2 cellular contexts compared by ENCODE assay signal in genomic region chr1:151798571-151798970, GRCh38.
TF ChIP-seq lines count a peak whose summit lies in the region.

No MANE protein-coding gene starts in this region.

TF ChIP-seq in GM12878, 131 proteins besides CTCF, POLR2A, EP300 and RAD21:
- TF ChIP-seq PML (IDR thresholded peaks at IDR 0.05; ENCODE audit: low read length) (no peak), CUX1 (IDR thresholded peaks at IDR 0.05; ENCODE audit: insufficient replicate concordance, low read depth, low read length) (no peak), NFYA (IDR thresholded peaks at IDR 0.05; ENCODE audit: borderline replicate concordance, low read depth, low read length) (no peak), BCL3 (IDR thresholded peaks at IDR 0.05; ENCODE audit: borderline replicate concordance, insufficient read depth, low read depth, low read length, poor library complexity, severe bottlenecking) (no peak), CREB1 (IDR thresholded peaks at IDR 0.05; ENCODE audit: low read depth) (no peak), RFX5 (IDR thresholded peaks at IDR 0.05; ENCODE audit: low read depth, low read length) (no peak), BACH1 (IDR thresholded peaks at IDR 0.05; ENCODE audit: borderline replicate concordance) (no peak), RUNX3 (IDR thresholded peaks at IDR 0.05; ENCODE audit: low read length) (no peak), SPI1 (IDR thresholded peaks at IDR 0.05; ENCODE audit: borderline replicate concordance, insufficient read depth, low read depth, low read length) (no peak), TCF12 (IDR thresholded peaks at IDR 0.05; ENCODE audit: low read depth, low read length) (no peak), MYB (IDR thresholded peaks at IDR 0.05; ENCODE audit: borderline replicate concordance, low read depth, low read length) (no peak), ZNF622 (IDR thresholded peaks at IDR 0.05) (no peak), ESRRA (IDR thresholded peaks at IDR 0.05; ENCODE audit: low read length) (no peak)
- TF ChIP-seq, protein P1, sequence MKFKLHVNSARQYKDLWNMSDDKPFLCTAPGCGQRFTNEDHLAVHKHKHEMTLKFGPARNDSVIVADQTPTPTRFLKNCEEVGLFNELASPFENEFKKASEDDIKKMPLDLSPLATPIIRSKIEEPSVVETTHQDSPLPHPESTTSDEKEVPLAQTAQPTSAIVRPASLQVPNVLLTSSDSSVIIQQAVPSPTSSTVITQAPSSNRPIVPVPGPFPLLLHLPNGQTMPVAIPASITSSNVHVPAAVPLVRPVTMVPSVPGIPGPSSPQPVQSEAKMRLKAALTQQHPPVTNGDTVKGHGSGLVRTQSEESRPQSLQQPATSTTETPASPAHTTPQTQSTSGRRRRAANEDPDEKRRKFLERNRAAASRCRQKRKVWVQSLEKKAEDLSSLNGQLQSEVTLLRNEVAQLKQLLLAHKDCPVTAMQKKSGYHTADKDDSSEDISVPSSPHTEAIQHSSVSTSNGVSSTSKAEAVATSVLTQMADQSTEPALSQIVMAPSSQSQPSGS (IDR thresholded peaks at IDR 0.05; ENCODE audit: low read length) = no peak
- TF ChIP-seq, protein P2, sequence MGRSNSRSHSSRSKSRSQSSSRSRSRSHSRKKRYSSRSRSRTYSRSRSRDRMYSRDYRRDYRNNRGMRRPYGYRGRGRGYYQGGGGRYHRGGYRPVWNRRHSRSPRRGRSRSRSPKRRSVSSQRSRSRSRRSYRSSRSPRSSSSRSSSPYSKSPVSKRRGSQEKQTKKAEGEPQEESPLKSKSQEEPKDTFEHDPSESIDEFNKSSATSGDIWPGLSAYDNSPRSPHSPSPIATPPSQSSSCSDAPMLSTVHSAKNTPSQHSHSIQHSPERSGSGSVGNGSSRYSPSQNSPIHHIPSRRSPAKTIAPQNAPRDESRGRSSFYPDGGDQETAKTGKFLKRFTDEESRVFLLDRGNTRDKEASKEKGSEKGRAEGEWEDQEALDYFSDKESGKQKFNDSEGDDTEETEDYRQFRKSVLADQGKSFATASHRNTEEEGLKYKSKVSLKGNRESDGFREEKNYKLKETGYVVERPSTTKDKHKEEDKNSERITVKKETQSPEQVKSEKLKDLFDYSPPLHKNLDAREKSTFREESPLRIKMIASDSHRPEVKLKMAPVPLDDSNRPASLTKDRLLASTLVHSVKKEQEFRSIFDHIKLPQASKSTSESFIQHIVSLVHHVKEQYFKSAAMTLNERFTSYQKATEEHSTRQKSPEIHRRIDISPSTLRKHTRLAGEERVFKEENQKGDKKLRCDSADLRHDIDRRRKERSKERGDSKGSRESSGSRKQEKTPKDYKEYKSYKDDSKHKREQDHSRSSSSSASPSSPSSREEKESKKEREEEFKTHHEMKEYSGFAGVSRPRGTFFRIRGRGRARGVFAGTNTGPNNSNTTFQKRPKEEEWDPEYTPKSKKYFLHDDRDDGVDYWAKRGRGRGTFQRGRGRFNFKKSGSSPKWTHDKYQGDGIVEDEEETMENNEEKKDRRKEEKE (IDR thresholded peaks at IDR 0.05) = no peak

TF ChIP-seq in GM23338, 12 proteins besides CTCF, POLR2A, EP300 and RAD21:
- no peak for TF ChIP-seq ZNF114 (CRISPR knock-in tag; IDR thresholded peaks at IDR 0.05)
- no peak for TF ChIP-seq ZNF331 (CRISPR knock-in tag; IDR thresholded peaks at IDR 0.05; ENCODE audit: low read depth)
- TF ChIP-seq, protein P3, sequence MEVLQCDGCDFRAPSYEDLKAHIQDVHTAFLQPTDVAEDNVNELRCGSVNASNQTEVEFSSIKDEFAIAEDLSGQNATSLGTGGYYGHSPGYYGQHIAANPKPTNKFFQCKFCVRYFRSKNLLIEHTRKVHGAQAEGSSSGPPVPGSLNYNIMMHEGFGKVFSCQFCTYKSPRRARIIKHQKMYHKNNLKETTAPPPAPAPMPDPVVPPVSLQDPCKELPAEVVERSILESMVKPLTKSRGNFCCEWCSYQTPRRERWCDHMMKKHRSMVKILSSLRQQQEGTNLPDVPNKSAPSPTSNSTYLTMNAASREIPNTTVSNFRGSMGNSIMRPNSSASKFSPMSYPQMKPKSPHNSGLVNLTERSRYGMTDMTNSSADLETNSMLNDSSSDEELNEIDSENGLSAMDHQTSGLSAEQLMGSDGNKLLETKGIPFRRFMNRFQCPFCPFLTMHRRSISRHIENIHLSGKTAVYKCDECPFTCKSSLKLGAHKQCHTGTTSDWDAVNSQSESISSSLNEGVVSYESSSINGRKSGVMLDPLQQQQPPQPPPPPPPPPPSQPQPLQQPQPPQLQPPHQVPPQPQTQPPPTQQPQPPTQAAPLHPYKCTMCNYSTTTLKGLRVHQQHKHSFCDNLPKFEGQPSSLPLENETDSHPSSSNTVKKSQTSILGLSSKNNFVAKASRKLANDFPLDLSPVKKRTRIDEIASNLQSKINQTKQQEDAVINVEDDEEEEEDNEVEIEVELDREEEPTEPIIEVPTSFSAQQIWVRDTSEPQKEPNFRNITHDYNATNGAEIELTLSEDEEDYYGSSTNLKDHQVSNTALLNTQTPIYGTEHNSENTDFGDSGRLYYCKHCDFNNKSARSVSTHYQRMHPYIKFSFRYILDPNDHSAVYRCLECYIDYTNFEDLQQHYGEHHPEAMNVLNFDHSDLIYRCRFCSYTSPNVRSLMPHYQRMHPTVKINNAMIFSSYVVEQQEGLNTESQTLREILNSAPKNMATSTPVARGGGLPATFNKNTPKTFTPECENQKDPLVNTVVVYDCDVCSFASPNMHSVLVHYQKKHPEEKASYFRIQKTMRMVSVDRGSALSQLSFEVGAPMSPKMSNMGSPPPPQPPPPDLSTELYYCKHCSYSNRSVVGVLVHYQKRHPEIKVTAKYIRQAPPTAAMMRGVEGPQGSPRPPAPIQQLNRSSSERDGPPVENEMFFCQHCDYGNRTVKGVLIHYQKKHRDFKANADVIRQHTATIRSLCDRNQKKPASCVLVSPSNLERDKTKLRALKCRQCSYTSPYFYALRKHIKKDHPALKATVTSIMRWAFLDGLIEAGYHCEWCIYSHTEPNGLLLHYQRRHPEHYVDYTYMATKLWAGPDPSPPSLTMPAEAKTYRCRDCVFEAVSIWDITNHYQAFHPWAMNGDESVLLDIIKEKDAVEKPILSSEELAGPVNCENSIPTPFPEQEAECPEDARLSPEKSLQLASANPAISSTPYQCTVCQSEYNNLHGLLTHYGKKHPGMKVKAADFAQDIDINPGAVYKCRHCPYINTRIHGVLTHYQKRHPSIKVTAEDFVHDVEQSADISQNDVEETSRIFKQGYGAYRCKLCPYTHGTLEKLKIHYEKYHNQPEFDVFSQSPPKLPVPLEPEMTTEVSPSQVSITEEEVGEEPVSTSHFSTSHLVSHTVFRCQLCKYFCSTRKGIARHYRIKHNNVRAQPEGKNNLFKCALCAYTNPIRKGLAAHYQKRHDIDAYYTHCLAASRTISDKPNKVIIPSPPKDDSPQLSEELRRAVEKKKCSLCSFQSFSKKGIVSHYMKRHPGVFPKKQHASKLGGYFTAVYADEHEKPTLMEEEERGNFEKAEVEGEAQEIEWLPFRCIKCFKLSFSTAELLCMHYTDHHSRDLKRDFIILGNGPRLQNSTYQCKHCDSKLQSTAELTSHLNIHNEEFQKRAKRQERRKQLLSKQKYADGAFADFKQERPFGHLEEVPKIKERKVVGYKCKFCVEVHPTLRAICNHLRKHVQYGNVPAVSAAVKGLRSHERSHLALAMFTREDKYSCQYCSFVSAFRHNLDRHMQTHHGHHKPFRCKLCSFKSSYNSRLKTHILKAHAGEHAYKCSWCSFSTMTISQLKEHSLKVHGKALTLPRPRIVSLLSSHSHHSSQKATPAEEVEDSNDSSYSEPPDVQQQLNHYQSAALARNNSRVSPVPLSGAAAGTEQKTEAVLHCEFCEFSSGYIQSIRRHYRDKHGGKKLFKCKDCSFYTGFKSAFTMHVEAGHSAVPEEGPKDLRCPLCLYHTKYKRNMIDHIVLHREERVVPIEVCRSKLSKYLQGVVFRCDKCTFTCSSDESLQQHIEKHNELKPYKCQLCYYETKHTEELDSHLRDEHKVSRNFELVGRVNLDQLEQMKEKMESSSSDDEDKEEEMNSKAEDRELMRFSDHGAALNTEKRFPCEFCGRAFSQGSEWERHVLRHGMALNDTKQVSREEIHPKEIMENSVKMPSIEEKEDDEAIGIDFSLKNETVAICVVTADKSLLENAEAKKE (CRISPR knock-in tag; IDR thresholded peaks at IDR 0.05) = no peak
- no peak for TF ChIP-seq CREB1 (CRISPR knock-in tag; IDR thresholded peaks at IDR 0.05; ENCODE audit: low read depth)
- TF ChIP-seq, protein P4, sequence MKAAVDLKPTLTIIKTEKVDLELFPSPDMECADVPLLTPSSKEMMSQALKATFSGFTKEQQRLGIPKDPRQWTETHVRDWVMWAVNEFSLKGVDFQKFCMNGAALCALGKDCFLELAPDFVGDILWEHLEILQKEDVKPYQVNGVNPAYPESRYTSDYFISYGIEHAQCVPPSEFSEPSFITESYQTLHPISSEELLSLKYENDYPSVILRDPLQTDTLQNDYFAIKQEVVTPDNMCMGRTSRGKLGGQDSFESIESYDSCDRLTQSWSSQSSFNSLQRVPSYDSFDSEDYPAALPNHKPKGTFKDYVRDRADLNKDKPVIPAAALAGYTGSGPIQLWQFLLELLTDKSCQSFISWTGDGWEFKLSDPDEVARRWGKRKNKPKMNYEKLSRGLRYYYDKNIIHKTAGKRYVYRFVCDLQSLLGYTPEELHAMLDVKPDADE (IDR thresholded peaks at IDR 0.05) = no peak
- TF ChIP-seq STAT1 (IDR thresholded peaks at IDR 0.05; ENCODE audit: unreplicated experiment) = no peak
- TF ChIP-seq EZH2 (IDR thresholded peaks at IDR 0.05; ENCODE audit: low read depth, unreplicated experiment) = no peak
- no peak for TF ChIP-seq JUNB (IDR thresholded peaks at IDR 0.05; ENCODE audit: unreplicated experiment)
- no peak for TF ChIP-seq POLR2AphosphoS5 (IDR thresholded peaks at IDR 0.05; ENCODE audit: low read depth)
- TF ChIP-seq REST (IDR thresholded peaks at IDR 0.05; ENCODE audit: unreplicated experiment) = no peak
- no peak for TF ChIP-seq NANOG (IDR thresholded peaks at IDR 0.05; ENCODE audit: borderline replicate concordance)
- TF ChIP-seq EZH2phosphoT487 (IDR thresholded peaks at IDR 0.05; ENCODE audit: unreplicated experiment) = no peak
